Comparison of ENCODE assay signal across 8 cellular contexts in the genomic region with DNA sequence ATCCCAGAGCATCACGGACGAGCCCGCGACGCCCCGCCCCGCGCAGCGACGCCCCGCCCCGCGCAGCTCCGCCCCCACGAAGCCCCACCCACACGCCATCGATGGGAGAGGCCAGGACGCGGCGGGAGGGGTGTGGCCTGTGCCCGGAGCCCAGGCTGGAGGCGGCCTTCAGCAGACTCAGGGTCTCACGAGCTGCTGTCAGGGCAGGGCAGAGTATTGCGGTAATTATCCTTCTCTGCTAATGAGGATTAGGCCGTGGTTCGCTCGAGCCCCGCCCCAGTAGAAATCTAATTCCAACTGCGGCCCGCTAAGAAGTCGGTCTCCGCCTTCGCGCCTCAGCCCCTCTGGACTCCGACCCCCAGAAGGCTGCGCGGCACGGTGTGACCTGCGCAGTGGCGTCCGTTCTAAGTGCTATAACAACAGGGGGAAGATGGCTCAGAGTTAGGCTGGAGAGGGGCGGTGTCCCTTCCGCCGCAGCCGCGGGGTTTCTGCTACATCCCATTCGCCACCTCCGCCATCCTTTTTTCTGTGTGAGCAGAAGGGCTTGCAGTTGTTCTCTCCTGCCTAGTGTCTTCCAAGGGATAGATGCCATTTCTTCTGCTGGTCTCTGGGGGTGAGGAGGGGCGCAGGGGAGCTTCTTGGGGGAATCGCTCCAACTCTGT. TPM values are rescaled to one million over a fixed set of nuclear protein-coding genes. Genes with fewer than 3 reads are reported as not detected.
DNase-seq lines count a peak whose midpoint lies in the region; ATAC-seq, FAIRE-seq and TF ChIP-seq lines count a peak whose summit lies in the region.

No MANE protein-coding gene starts in this region.

- H2AFZ ChIP-seq in keratinocyte (ENCODE audit: control insufficient read depth, low read length) = peak overlapping the region; percentile 98

- TF ChIP-seq CTCF in AG09319 (IDR thresholded peaks at IDR 0.05; ENCODE audit: low read depth, low read length) (no peak), keratinocyte (optimal IDR thresholded peaks at IDR 0.05 in 1 of 3, IDR thresholded peaks at IDR 0.05 in 1 of 3, conservative IDR thresholded peaks at IDR 0.05 in 1 of 3; ENCODE audit: extremely low read depth in 1 of 3, insufficient read depth in 2 of 3, low read length in 3 of 3) (no peak)

- H3K9me3 ChIP-seq in keratinocyte (ENCODE audit: control insufficient read depth, low read depth, low read length) = no peaks in the 10 kb centered on the region

- H3K9me1 ChIP-seq in keratinocyte (ENCODE audit: control insufficient read depth, extremely low read depth, insufficient read depth, low read length) = no peaks in the 10 kb centered on the region

- peak overlapping the region; percentile 87 for H3K27ac ChIP-seq in keratinocyte (ENCODE audit: control insufficient read depth, insufficient read depth, low read length)

- DNase-seq in AG09319 (ENCODE audit: extremely low read depth, low read depth) (peak; percentile 85), NCI-H345 (lab: John Stamatoyannopoulos, UW) (peak; percentile 94), cerebellar cortex (ENCODE audit: low spot score) (peak; percentile 95), keratinocyte (ENCODE audit: low read depth, low spot score) (peak; percentile 49)
- DNase-seq in activated CD4-positive, CD25-positive, alpha-beta regulatory T cell treated with anti-CD3 and anti-CD28 coated beads, Interleukin-2, amount 50 U/mL, for 16 hours (ENCODE audit: low read depth, low spot score) = peak; percentile 83
- peak; percentile 84 to 88 (median 85) for DNase-seq in stimulated activated CD4-positive, alpha-beta T cell treated with anti-CD3 and anti-CD28 coated beads, Interleukin-12 subunit alpha, Interleukin-12 subunit beta, amount 100 ng/mL, for 48 hours (ENCODE audit: low read depth in 2 of 3, low spot score in 1 of 3)

- no peaks in the 10 kb centered on the region for H4K20me1 ChIP-seq in keratinocyte (ENCODE audit: control insufficient read depth, extremely low read depth, insufficient read depth, low read length)

- peak overlapping the region; percentile 87 for H3K4me2 ChIP-seq in keratinocyte (ENCODE audit: control insufficient read depth, extremely low read depth, insufficient read depth, low read depth, low read length)

- dilution Hi-C loops in keratinocyte (cut with MboI; ENCODE audit: extremely low pct_ligation_motif_present, low sequenced_read_pairs) = no loop called here

- peaks cover 45% of the 10 kb centered on the region for H3K79me2 ChIP-seq in keratinocyte (ENCODE audit: control insufficient read depth, insufficient read depth, low read length)

- no peaks in the 10 kb centered on the region for H3K36me3 ChIP-seq in keratinocyte (ENCODE audit: control insufficient read depth in 2 of 2, extremely low read depth in 1 of 2, insufficient read depth in 2 of 2, low read length in 2 of 2)

- peak; percentile 90 for ATAC-seq in GM19025 (IDR thresholded peaks at IDR 0.05; ENCODE audit: low read depth, unreplicated experiment)
- ATAC-seq in HG03280 (IDR thresholded peaks at IDR 0.05; ENCODE audit: unreplicated experiment) = peak; percentile 95

- H3K9ac ChIP-seq in keratinocyte (ENCODE audit: control insufficient read depth, extremely low read depth, insufficient read depth, low read length) = peak overlapping the region; percentile 89

- peak overlapping the region; percentile 53 to 98 (median 89) for H3K4me3 ChIP-seq in keratinocyte (ENCODE audit: control insufficient read depth in 2 of 3, extremely low read depth in 1 of 3, insufficient read depth in 2 of 3, low read depth in 1 of 3, low read length in 3 of 3)

- H3K4me1 ChIP-seq in keratinocyte (ENCODE audit: control insufficient read depth, extremely low read depth, insufficient read depth, low read length) = peaks cover 18% of the 10 kb centered on the region

- H3K27me3 ChIP-seq in keratinocyte (ENCODE audit: control insufficient read depth, extremely low read depth, insufficient read depth, low read length) = no peaks in the 10 kb centered on the region

- FAIRE-seq in keratinocyte (lab: Jason Lieb, UNC) = peak; percentile 55

RNA-seq across cellular contexts. Expression of a gene that starts 0.3 kb away (rescaled TPM):
- 12.6 to 30.5 TPM (median 16.2 TPM) in 3 replicates for polyA plus RNA-seq in keratinocyte
- 40.9 TPM for polyA plus RNA-seq in keratinocyte (2011; ENCODE audit: low read depth)
- polyA plus RNA-seq in keratinocyte (2011; cell fraction: cytosol; rRNA removed) = 10.7 and 18.9 TPM in 2 replicates
- 9.9 and 19.1 TPM in 2 replicates for polyA plus RNA-seq in keratinocyte (2011; cell fraction: nucleus; rRNA removed)
- 18.7 and 21.6 TPM in 2 replicates for polyA plus RNA-seq in keratinocyte (2012; ENCODE audit: low replicate concordance)
- polyA minus RNA-seq in keratinocyte = 0.82 to 8.4 TPM (median 1.9 TPM) in 3 replicates
- 4.6 TPM for polyA minus RNA-seq in keratinocyte (2011; cell fraction: cytosol; rRNA and poly(A)+ RNA removed)
- polyA minus RNA-seq in keratinocyte (2011; cell fraction: nucleus; rRNA and poly(A)+ RNA removed) = 5.7 and 8.9 TPM in 2 replicates

RNA-seq across cellular contexts. Expression of a gene that starts 46.3 kb away (rescaled TPM):
- polyA plus RNA-seq in keratinocyte = 11.1 to 20.6 TPM (median 17.4 TPM) in 3 replicates
- polyA plus RNA-seq in keratinocyte (2011; ENCODE audit: low read depth) = 18.6 TPM
- 10.6 and 14.8 TPM in 2 replicates for polyA plus RNA-seq in keratinocyte (2011; cell fraction: cytosol; rRNA removed)
- polyA plus RNA-seq in keratinocyte (2011; cell fraction: nucleus; rRNA removed) = 8.6 and 13.1 TPM in 2 replicates
- 9.9 and 20.8 TPM in 2 replicates for polyA plus RNA-seq in keratinocyte (2012; ENCODE audit: low replicate concordance)
- polyA minus RNA-seq in keratinocyte = 2.9 to 4.6 TPM (median 4.3 TPM) in 3 replicates
- polyA minus RNA-seq in keratinocyte (2011; cell fraction: cytosol; rRNA and poly(A)+ RNA removed) = 10.2 TPM
- 2.4 and 2.9 TPM in 2 replicates for polyA minus RNA-seq in keratinocyte (2011; cell fraction: nucleus; rRNA and poly(A)+ RNA removed)

Comparison
In these comparisons a context has a peak if more than half of its experiments do, and no peak if none do; other contexts are left out.
1. Peak in every context shown above with its lines: DNase-seq, ATAC-seq, H3K4me3 ChIP-seq and H3K27ac ChIP-seq.